24 cellular contexts compared by ENCODE assay signal in the genomic region with DNA sequence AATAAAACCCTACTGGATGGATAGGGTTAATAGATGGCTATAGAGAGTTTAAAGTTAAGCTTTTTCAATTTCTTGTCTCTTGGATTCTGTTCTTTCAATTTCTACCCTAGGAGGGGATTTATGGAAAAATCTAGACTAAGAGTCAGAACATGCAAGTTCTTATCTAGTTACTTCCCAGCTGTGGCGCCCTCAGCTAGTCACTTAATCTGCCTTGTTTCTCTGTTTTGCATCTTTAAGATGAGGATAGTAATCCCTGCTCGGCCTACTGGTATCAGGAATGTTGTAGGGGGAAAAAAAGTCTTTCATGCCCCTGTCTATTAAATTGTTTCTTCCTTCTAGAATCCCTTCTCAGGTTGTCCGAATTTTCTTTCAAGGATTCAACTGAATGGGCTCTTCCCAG. TPM values are rescaled to one million over a fixed set of nuclear protein-coding genes. Genes with fewer than 3 reads are reported as not detected.
DNase-seq lines count a peak whose midpoint lies in the region; FAIRE-seq and TF ChIP-seq lines count a peak whose summit lies in the region.
"Had no signal": no experiment of that assay in that cellular context is flagged by ENCODE, and none has a peak within 500 bp of the region (broad histone marks: within the 10 kb centered on the region; RNA-seq: fewer than 3 reads in every experiment).

No MANE protein-coding gene starts in this region.

- H3K27ac Mint-ChIP-seq in endodermal cell (no peak overlapping the region), nephron (peak overlapping the region; percentile 42 to 51 (median 49)), immature natural killer cell (no peak overlapping the region)
- H3K27ac Mint-ChIP-seq: activated T-cell treated with anti-CD3 and anti-CD28 coated beads, Interleukin-2, amount 50 U/mL, for 24 hours had no signal

- WGBS in endodermal cell (ENCODE audit: insufficient coverage in 1 of 2, insufficient read length in 1 of 2), 2 experiments: 30 to 33% methylated on average over 2 to 3 of the region's 3 CpGs

- peaks cover 11% of the 10 kb centered on the region for H3K4me1 ChIP-seq in endodermal cell (ENCODE audit: control insufficient read depth, insufficient read depth, low read length)

- H3K27me3 Mint-ChIP-seq in endodermal cell (ENCODE audit: insufficient read depth) (no peaks in the 10 kb centered on the region), nephron (ENCODE audit: low read depth) (no peaks in the 10 kb centered on the region), immature natural killer cell (ENCODE audit: low read depth in 3 of 3) (peaks cover 0 to 8% (median 3%) of the 10 kb centered on the region in 3 donors)
- H3K27me3 Mint-ChIP-seq: activated T-cell treated with anti-CD3 and anti-CD28 coated beads, Interleukin-2, amount 50 U/mL, for 24 hours; naive B cell had no signal

- peaks cover 50% of the 10 kb centered on the region for H3K4me1 Mint-ChIP-seq in endodermal cell
- H3K4me1 Mint-ChIP-seq in nephron: peaks cover 61% of the 10 kb centered on the region
- H3K4me1 Mint-ChIP-seq in immature natural killer cell: peaks cover 43 to 61% of the 10 kb centered on the region in 2 donors

- peak; percentile 9 for TF ChIP-seq CTCF in D721Med (IDR thresholded peaks at IDR 0.05; ENCODE audit: insufficient read depth, missing control alignments)
- no peak for TF ChIP-seq CTCF in endodermal cell (conservative IDR thresholded peaks at IDR 0.05)
- no peak for TF ChIP-seq CTCF in nephron (IDR thresholded peaks at IDR 0.05; ENCODE audit: unreplicated experiment in 3 of 3)

- FAIRE-seq in D721Med (lab: Jason Lieb, UNC): no peak
- FAIRE-seq: bronchial epithelial cell had no signal

- H3K36me3 Mint-ChIP-seq in endodermal cell (ENCODE audit: low read depth) (peaks cover 20% of the 10 kb centered on the region), nephron (ENCODE audit: low read depth) (peaks cover 20% of the 10 kb centered on the region), immature natural killer cell (peaks cover 7 to 12% (median 8%) of the 10 kb centered on the region in 3 donors)

- peaks cover 5% of the 10 kb centered on the region for H3K9me3 ChIP-seq in endodermal cell (ENCODE audit: control insufficient read depth, low read length)
- H3K9me3 ChIP-seq: upper lobe of right lung had no signal

- H3K27me3 ChIP-seq in endodermal cell (ENCODE audit: control insufficient read depth, insufficient read depth, low read length, poor library complexity, severe bottlenecking): no peaks in the 10 kb centered on the region
- H3K27me3 ChIP-seq: foreskin keratinocyte, upper lobe of right lung had no signal

- DNase-seq in D721Med (ENCODE audit: insufficient read length, low spot score) (no peak), NCI-H82 (lab: John Stamatoyannopoulos, UW) (peak; percentile 77), endodermal cell (no peak), GF-D8 (lab: John Stamatoyannopoulos, UW) (no peak), immature natural killer cell (no peak), NCI-H226 (no peak), GM19238 (ENCODE audit: insufficient read length, low spot score) (no peak)
- DNase-seq: activated CD4-positive, alpha-beta T cell treated with anti-CD3 and anti-CD28 coated beads for 1 hour; activated naive CD4-positive, alpha-beta T cell treated with Interleukin-2 at 50 U/mL for 16 hours; activated T-cell treated with anti-CD3 and anti-CD28 coated beads, Interleukin-2, amount 50 U/mL, for 24 hours; amniotic stem cell; Calu3; foreskin keratinocyte; HCEC 1CT; mammary epithelial cell; naive B cell; NCI-H748 treated with DMSO at 0.1 percent for 48 hours; OCI-M1; posterior cingulate gyrus; SIG-M5; stimulated activated CD4-positive, alpha-beta T cell treated with anti-CD3 and anti-CD28 coated beads, Interleukin-15, amount 100 ng/mL, for 24 hours; upper lobe of right lung had no signal

- H3K9me3 Mint-ChIP-seq in endodermal cell: no peaks in the 10 kb centered on the region
- no peaks in the 10 kb centered on the region for H3K9me3 Mint-ChIP-seq in nephron
- no peaks in the 10 kb centered on the region for H3K9me3 Mint-ChIP-seq in immature natural killer cell
- H3K9me3 Mint-ChIP-seq: activated T-cell treated with anti-CD3 and anti-CD28 coated beads, Interleukin-2, amount 50 U/mL, for 24 hours; naive B cell had no signal

- H3K4me3 Mint-ChIP-seq in endodermal cell: no peak overlapping the region
- peak overlapping the region; percentile 10 to 38 (median 24) for H3K4me3 Mint-ChIP-seq in nephron
- no peak overlapping the region for H3K4me3 Mint-ChIP-seq in immature natural killer cell
- H3K4me3 Mint-ChIP-seq: activated T-cell treated with anti-CD3 and anti-CD28 coated beads, Interleukin-2, amount 50 U/mL, for 24 hours; naive B cell had no signal

- peak overlapping the region; percentile 45 for H3K27ac ChIP-seq in endodermal cell (ENCODE audit: low read depth, low read length)
- H3K27ac ChIP-seq: foreskin keratinocyte, upper lobe of right lung had no signal

- peak overlapping the region; percentile 83 for H3K4me3 ChIP-seq in endodermal cell (ENCODE audit: low read length)
- H3K4me3 ChIP-seq: upper lobe of right lung had no signal

- H3K9ac ChIP-seq in endodermal cell (ENCODE audit: extremely low read depth, low read length, poor library complexity, severe bottlenecking): no peak overlapping the region

- peaks cover 21% of the 10 kb centered on the region for H3K36me3 ChIP-seq in endodermal cell (ENCODE audit: control insufficient read depth, insufficient read depth, low read length)

RNA-seq across cellular contexts. Expression of a gene that starts 4.3 kb away (rescaled TPM):
- 10 to 100 TPM; 17.9 to 20.4 TPM for total RNA-seq in endodermal cell
- polyA plus RNA-seq in endodermal cell (2013, experiment 1 of 2): 32.2 TPM
- 30.6 TPM for polyA plus RNA-seq in endodermal cell (2013, experiment 2 of 2)
- polyA plus RNA-seq in immature natural killer cell: 10 to 100 TPM in 2 of 3 donors, 1 to 10 TPM in 1; 8.3 to 12.9 (median 12.4) TPM

RNA-seq across cellular contexts. Expression of a gene that starts 40.8 kb away (rescaled TPM):
- 1 to 10 TPM; 6.6 to 9.8 TPM for total RNA-seq in endodermal cell
- polyA plus RNA-seq in endodermal cell (2013, experiment 1 of 2): 6.2 TPM
- polyA plus RNA-seq in endodermal cell (2013, experiment 2 of 2): 6.3 TPM
- not detected for polyA plus RNA-seq in immature natural killer cell

Comparison
In these comparisons a context has a peak if more than half of its experiments do, and no peak if none do; other contexts are left out.
1. H3K27ac Mint-ChIP-seq: peak in nephron (3 of 3); none in endodermal cell (single experiment) and immature natural killer cell (0 of 6).
2. H3K4me3 Mint-ChIP-seq: peak in nephron (3 of 3); none in endodermal cell (single experiment) and immature natural killer cell (0 of 5).